7 cellular contexts compared by ENCODE assay signal in genomic region chr9:96916531-96916930, GRCh38. TPM values are rescaled to one million over a fixed set of nuclear protein-coding genes. Genes with fewer than 3 reads are reported as not detected.
"Had no signal": no experiment of that assay in that cellular context is flagged by ENCODE, and none has a peak within 500 bp of the region (broad histone marks: within the 10 kb centered on the region; RNA-seq: fewer than 3 reads in every experiment).

No MANE protein-coding gene starts in this region.

RNA-seq across cellular contexts. Expression of gene NUTM2G, which starts 12.1 kb away (rescaled TPM):
- total RNA-seq: LHCN-M2, MCF 10A, NCI-H460, PC-9, Right ventricle myocardium inferior, RPMI7951, SK-MEL-5 had no signal
